15 cellular contexts compared by ENCODE assay signal in the genomic region with DNA sequence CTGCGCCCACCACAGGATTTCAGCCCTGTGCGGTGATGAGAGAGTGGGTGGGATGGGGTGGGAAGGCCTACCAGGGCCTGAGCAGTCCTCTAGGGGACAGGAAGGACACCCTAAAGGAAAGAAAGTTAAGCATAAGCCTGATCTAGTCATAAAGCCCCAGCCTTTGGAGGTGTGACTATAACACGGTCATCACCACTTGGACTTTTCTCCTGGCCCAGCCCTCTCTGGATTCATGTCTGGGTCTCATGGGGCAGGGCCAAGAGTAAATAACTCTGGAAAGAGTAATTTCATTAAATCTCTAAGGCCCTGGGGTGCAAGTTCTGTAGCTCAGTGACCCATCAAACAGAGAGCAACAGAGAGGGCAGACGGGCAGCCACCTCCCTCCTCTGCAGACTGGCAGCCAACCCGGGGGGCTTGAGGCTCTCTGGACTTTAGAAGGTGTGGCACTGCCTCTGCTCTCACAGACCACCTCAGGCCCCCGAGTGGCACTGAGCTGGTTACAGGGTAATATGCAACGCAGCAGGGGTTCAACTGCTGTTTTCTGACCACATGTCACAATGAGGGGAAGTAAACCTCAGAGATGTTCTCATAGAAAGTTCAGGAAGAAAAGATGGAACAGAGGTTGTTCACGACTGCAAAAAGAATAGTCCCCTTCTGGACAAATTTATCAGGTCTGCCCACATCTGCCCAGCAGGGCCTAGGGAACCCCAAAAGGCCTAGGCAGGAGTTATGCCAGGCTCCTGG. TPM values are rescaled to one million over a fixed set of nuclear protein-coding genes. Genes with fewer than 3 reads are reported as not detected.
A peak's percentile ranks its signal among the peaks of the same experiment; 100 is the strongest.
DNase-seq lines count a peak whose midpoint lies in the region; ATAC-seq, FAIRE-seq and TF ChIP-seq lines count a peak whose summit lies in the region.
"Had no signal": no experiment of that assay in that cellular context is flagged by ENCODE, and none has a peak within 500 bp of the region (broad histone marks: within the 10 kb centered on the region; RNA-seq: fewer than 3 reads in every experiment).

No MANE protein-coding gene starts in this region.

- H3K4me1 ChIP-seq in hepatocyte (ENCODE audit: insufficient read depth) (peaks cover 13% of the 10 kb centered on the region), small intestine (ENCODE audit: control insufficient read depth in 2 of 2, insufficient read depth in 1 of 2, low read depth in 1 of 2, low read length in 1 of 2) (peaks cover 0 to 18% of the 10 kb centered on the region in 2 donors)
- H3K4me1 ChIP-seq: BLaER1 had no signal

- no peak overlapping the region for H3K4me2 ChIP-seq in hepatocyte
- H3K4me2 ChIP-seq: BLaER1 had no signal

- H3K36me3 ChIP-seq in hepatocyte (replicated peaks; ENCODE audit: insufficient read depth, low read depth), result no peaks in the 10 kb centered on the region
- no peaks in the 10 kb centered on the region for H3K36me3 ChIP-seq in small intestine (ENCODE audit: control insufficient read depth in 2 of 2, insufficient read depth in 2 of 2, low read length in 2 of 2)
- H3K36me3 ChIP-seq: BLaER1 had no signal

- CTCF ChIA-PET in RWPE1 (lab: Yijun Ruan, JAX), result no interaction called here

- 0 out of 2 replicates have a peak overlapping the region, but pooled peaks have one; percentile 9 for H3K27ac ChIP-seq in RWPE1
- no peak overlapping the region for H3K27ac ChIP-seq in hepatocyte
- H3K27ac ChIP-seq in small intestine (ENCODE audit: low read depth in 1 of 2, low read length in 1 of 2), result peak overlapping the region; percentile 23 to 72
- H3K27ac ChIP-seq: BLaER1, HL-60 had no signal

- POLR2A ChIA-PET in RWPE1 (lab: Yijun Ruan, JAX; ENCODE audit: low non-redundant PET), result no interaction called here

- DNase-seq in NCI-H69 (lab: John Stamatoyannopoulos, UW) (peak; percentile 3), RWPE1 (ENCODE audit: low spot score) (no peak), hepatocyte (ENCODE audit: low spot score) (peak; percentile 30), small intestine (peak; percentile 91)
- no peak for DNase-seq in stimulated activated naive CD4-positive, alpha-beta T cell (lab: John Stamatoyannopoulos, UW)
- DNase-seq: KBM-7, NCI-H1105 treated with DMSO at 0.1 percent for 48 hours, NCI-H187 treated with DMSO at 0.1 percent for 48 hours, NCI-H446 treated with DMSO at 0.1 percent for 48 hours, NCI-H774 had no signal

- H3K4me3 ChIP-seq in hepatocyte (no peak overlapping the region), small intestine (ENCODE audit: low read depth in 1 of 2, low read length in 2 of 2) (no peak overlapping the region)
- H3K4me3 ChIP-seq: BLaER1 had no signal

- H3K9me2 ChIP-seq in hepatocyte (replicated peaks; ENCODE audit: insufficient read depth), result no peaks in the 10 kb centered on the region

- no peaks in the 10 kb centered on the region for H4K20me1 ChIP-seq in hepatocyte (ENCODE audit: insufficient read depth, poor library complexity, severe bottlenecking)
- H4K20me1 ChIP-seq: BLaER1 had no signal

- no peak overlapping the region for H2AFZ ChIP-seq in hepatocyte

- H3K27me3 ChIP-seq in hepatocyte (no peaks in the 10 kb centered on the region), small intestine (ENCODE audit: control insufficient read depth in 2 of 2, insufficient read depth in 2 of 2, low read length in 2 of 2) (no peaks in the 10 kb centered on the region)
- H3K27me3 ChIP-seq: BLaER1 had no signal

- ATAC-seq in GM18873 (IDR thresholded peaks at IDR 0.05; ENCODE audit: low FRiP score, unreplicated experiment), result no peak
- no peak for ATAC-seq in GM21619 (IDR thresholded peaks at IDR 0.05; ENCODE audit: unreplicated experiment)

- TF ChIP-seq CTCF in RWPE1 (conservative IDR thresholded peaks at IDR 0.05; ENCODE audit: low read depth) (no peak), hepatocyte (IDR thresholded peaks at IDR 0.05; ENCODE audit: poor library complexity) (no peak)

- 94% methylated on average over 8 of the region's 8 CpGs for WGBS in hepatocyte (ENCODE audit: low lambda C conversion rate, missing lambda C conversion rate)
- WGBS in small intestine, 3 donors, result 50 to 75% (median 68%) methylated on average over 8 of the region's 8 CpGs

- no peak for FAIRE-seq in small intestine (lab: Jason Lieb, UNC)
- FAIRE-seq: H54 had no signal

- H3K79me2 ChIP-seq in hepatocyte, result no peaks in the 10 kb centered on the region

- no peaks in the 10 kb centered on the region for H3K9me3 ChIP-seq in hepatocyte (ENCODE audit: low read depth)
- no peaks in the 10 kb centered on the region for H3K9me3 ChIP-seq in small intestine (ENCODE audit: control insufficient read depth, low read depth)
- H3K9me3 ChIP-seq: BLaER1 had no signal

RNA-seq across cellular contexts. Expression of a gene that starts 41.5 kb away (rescaled TPM):
- total RNA-seq in hepatocyte, result 2.4 and 5.6 TPM in 2 replicates
- 2.2 and 2.6 TPM in 2 replicates for polyA plus RNA-seq in hepatocyte
- polyA plus RNA-seq in small intestine, result 1 to 10 TPM; 6.3 to 9.6 (median 8.9) TPM

Comparison
In these comparisons a context has a peak if more than half of its experiments do, and no peak if none do; other contexts are left out.
1. DNase-seq: peak in NCI-H69 (single experiment), hepatocyte (single experiment) and small intestine (single experiment); none in RWPE1 (single experiment) and stimulated activated naive CD4-positive, alpha-beta T cell (0 of 6).